ENCODE assay signal across 1 cellular context in genomic region chr21:37267269-37268185, GRCh38.
TF ChIP-seq lines count a peak whose summit lies in the region.

Gene VPS26C (minus strand): TSS chr21:37267334. CDS start chr21:37267294, 40 bp downstream.

TF ChIP-seq in K562, 482 proteins besides CTCF, POLR2A, EP300 and RAD21 (continued from another document and continues in another):
- TF ChIP-seq THAP12 (CRISPR knock-in tag; IDR thresholded peaks at IDR 0.05) (peak; percentile 58), NELFE (IDR thresholded peaks at IDR 0.05; ENCODE audit: insufficient read depth, insufficient read length) (no peak), EGR1 (conservative IDR thresholded peaks at IDR 0.05) (peak; percentile 82), BRF2 (IDR thresholded peaks at IDR 0.05; ENCODE audit: borderline replicate concordance, insufficient read depth, insufficient read length) (no peak), ARID4B (CRISPR knock-in tag; IDR thresholded peaks at IDR 0.05) (peak; percentile 81), HDAC8 (tag; IDR thresholded peaks at IDR 0.05) (no peak; the same call in 1 of the 2 replicates), E2F3 (CRISPR knock-in tag; IDR thresholded peaks at IDR 0.05) (0 out of 2 replicates have a peak, but pooled peaks have one; percentile 25), JUNB (CRISPR knock-in tag; conservative IDR thresholded peaks at IDR 0.05) (no peak), ARID1B (IDR thresholded peaks at IDR 0.05) (peak; percentile 50; the same call in 1 of the 2 replicates), RBM17 (IDR thresholded peaks at IDR 0.05; ENCODE audit: borderline replicate concordance, low read depth, low read length) (no peak), TAF15 (IDR thresholded peaks at IDR 0.05; ENCODE audit: low read depth, low read length) (no peak), E2F1 (CRISPR knock-in tag; IDR thresholded peaks at IDR 0.05) (peak; percentile 81), NCOA2 (IDR thresholded peaks at IDR 0.05; ENCODE audit: partially characterized antibody in 2 of 2) (no peak), ZNF77 (CRISPR knock-in tag; IDR thresholded peaks at IDR 0.05) (no peak), CTCFL (IDR thresholded peaks at IDR 0.05; ENCODE audit: borderline replicate concordance, insufficient read depth, low read depth, low read length, poor library complexity, severe bottlenecking) (no peak), NCOR1 (IDR thresholded peaks at IDR 0.05) (peak; percentile 54), BACH1 (tag; IDR thresholded peaks at IDR 0.05) (no peak), CEBPG (CRISPR knock-in tag; IDR thresholded peaks at IDR 0.05) (no peak; the same call in 1 of the 2 replicates), CEBPG (tag; conservative IDR thresholded peaks at IDR 0.05 in 1 of 2, IDR thresholded peaks at IDR 0.05 in 1 of 2) (no peak), ZMIZ1 (IDR thresholded peaks at IDR 0.05; ENCODE audit: low read depth in 2 of 2, low read length in 2 of 2) (peak in 1 of 2 experiments; percentile 32; a peak in 1 of 4 replicates), CBX1 (IDR thresholded peaks at IDR 0.05; ENCODE audit: low read depth) (peak; percentile 24), POLR2AphosphoS2 (IDR thresholded peaks at IDR 0.05; ENCODE audit: low read length) (no peak), TCF15 (CRISPR knock-in tag; IDR thresholded peaks at IDR 0.05) (no peak), SIN3A (IDR thresholded peaks at IDR 0.05; ENCODE audit: borderline replicate concordance in 2 of 2, control insufficient read depth in 1 of 2, low read depth in 2 of 2, low read length in 2 of 2) (peak in 1 of 2 experiments; percentile 85; a peak in 2 of 4 replicates), PPARD (CRISPR knock-in tag; IDR thresholded peaks at IDR 0.05) (no peak), RBM39 (optimal IDR thresholded peaks at IDR 0.05; ENCODE audit: low read depth, low read length) (no peak), EZH2 (IDR thresholded peaks at IDR 0.05; ENCODE audit: borderline replicate concordance, low read depth, low read length) (no peak), ZNF165 (CRISPR knock-in tag; IDR thresholded peaks at IDR 0.05; ENCODE audit: borderline replicate concordance) (peak; percentile 5; the same call in 1 of the 2 replicates), NR0B1 (IDR thresholded peaks at IDR 0.05; ENCODE audit: partially characterized antibody) (no peak), KLF16 (IDR thresholded peaks at IDR 0.05) (no peak; the same call in 1 of the 2 replicates), MEF2D (tag; conservative IDR thresholded peaks at IDR 0.05; ENCODE audit: low read depth) (0 out of 2 replicates have a peak, but pooled peaks have one; percentile 29), NRF1 (conservative IDR thresholded peaks at IDR 0.05 in 1 of 2, IDR thresholded peaks at IDR 0.05 in 1 of 2) (peak; percentile 97), TAF9B (IDR thresholded peaks at IDR 0.05; ENCODE audit: partially characterized antibody) (peak; percentile 69), GATA2 (CRISPR knock-in tag; IDR thresholded peaks at IDR 0.05) (no peak), RBM14 (IDR thresholded peaks at IDR 0.05; ENCODE audit: borderline replicate concordance, insufficient read depth, low read depth, low read length) (no peak), MXD1 (CRISPR knock-in tag; IDR thresholded peaks at IDR 0.05; ENCODE audit: borderline replicate concordance, poor library complexity, severe bottlenecking) (no peak), PRMT5 (CRISPR knock-in tag; IDR thresholded peaks at IDR 0.05) (no peak), AFF1 (IDR thresholded peaks at IDR 0.05; ENCODE audit: low read depth in 1 of 2, partially characterized antibody in 2 of 2) (peak in 1 of 2 experiments; percentile 84)
